In genomic region chr3:172516318-172517214, GRCh38 we compare ENCODE assay signal across 8 cellular contexts. TPM values are rescaled to one million over a fixed set of nuclear protein-coding genes. Genes with fewer than 3 reads are reported as not detected.
DNase-seq lines count a peak whose midpoint lies in the region; ATAC-seq and TF ChIP-seq lines count a peak whose summit lies in the region.

No MANE protein-coding gene starts in this region.

- no peaks in the 10 kb centered on the region for H3K27me3 Mint-ChIP-seq in central memory CD8-positive, alpha-beta T cell

- TF ChIP-seq CTCF in BJ (IDR thresholded peaks at IDR 0.05; ENCODE audit: insufficient read depth, low read depth, low read length), result no peak

- POLR2A ChIA-PET in BJ (lab: Charles Lee), result no interaction called here

- peak overlapping the region; percentile 81 for H3K27ac Mint-ChIP-seq in central memory CD8-positive, alpha-beta T cell (ENCODE audit: low read depth)

- peaks cover 89% of the 10 kb centered on the region for H3K4me1 Mint-ChIP-seq in central memory CD8-positive, alpha-beta T cell

- peaks cover 23% of the 10 kb centered on the region for H3K36me3 Mint-ChIP-seq in central memory CD8-positive, alpha-beta T cell (ENCODE audit: insufficient read depth)

- peak overlapping the region; percentile 59 for H3K4me3 Mint-ChIP-seq in central memory CD8-positive, alpha-beta T cell

- H3K36me3 ChIP-seq in BJ (ENCODE audit: control insufficient read depth, insufficient read depth, low read length), result no peaks in the 10 kb centered on the region
- H3K36me3 ChIP-seq in muscle layer of duodenum (ENCODE audit: control insufficient read depth in 1 of 2, insufficient read depth in 2 of 2, low read length in 2 of 2), result peaks cover 4 to 11% of the 10 kb centered on the region in 2 donors

- DNase-seq in BJ (ENCODE audit: low read depth) (peak; percentile 46), HT-29 (ENCODE audit: low spot score) (peak; percentile 95), middle frontal gyrus (ENCODE audit: extremely low spot score, low spot score) (no peak), midbrain (lab: John Stamatoyannopoulos, UW) (no peak), NCI-H748 (lab: John Stamatoyannopoulos, UW; ENCODE audit: unreplicated experiment) (no peak), NCI-H82 treated with DMSO at 0.1 percent for 48 hours (lab: John Stamatoyannopoulos, UW; ENCODE audit: unreplicated experiment) (no peak)
- DNase-seq in central memory CD8-positive, alpha-beta T cell (ENCODE audit: low spot score in 2 of 2), result no peak

- H3K4me3 ChIP-seq in BJ (ENCODE audit: low read depth, low read length), result no peak overlapping the region
- peak overlapping the region in 1 of 2 donors; percentile 28 for H3K4me3 ChIP-seq in muscle layer of duodenum (ENCODE audit: low read depth in 1 of 2, low read length in 2 of 2)

- H3K4me1 ChIP-seq in muscle layer of duodenum (ENCODE audit: control insufficient read depth in 1 of 2, insufficient read depth in 2 of 2, low read length in 2 of 2), result peaks cover 33 to 39% of the 10 kb centered on the region in 2 donors

- CTCF ChIA-PET in BJ (lab: Yijun Ruan, JAX), result interaction anchor here (0.6 to 1.0 kb wide), 2 partner anchors 10 to 151 kb away, joined by 3 read pairs; no protein-coding TSS in a partner anchor

- peak overlapping the region; percentile 67 for H3K27ac ChIP-seq in muscle layer of duodenum (ENCODE audit: low read length)

- H3K27me3 ChIP-seq in BJ (ENCODE audit: control insufficient read depth, insufficient read depth, low read length), result peaks cover 9% of the 10 kb centered on the region
- no peaks in the 10 kb centered on the region for H3K27me3 ChIP-seq in muscle layer of duodenum (ENCODE audit: low read depth, low read length)

- no peaks in the 10 kb centered on the region for H3K9me3 ChIP-seq in muscle layer of duodenum (ENCODE audit: control insufficient read depth in 1 of 2, low read length in 2 of 2)

- ATAC-seq in central memory CD8-positive, alpha-beta T cell (replicated peaks; ENCODE audit: extremely low read depth, poor library complexity, severe bottlenecking), result peak; percentile 21

- no peaks in the 10 kb centered on the region for H3K9me3 Mint-ChIP-seq in central memory CD8-positive, alpha-beta T cell

RNA-seq across cellular contexts. Expression of gene TNFSF10, which starts 6.7 kb away (rescaled TPM):
- 0.17 TPM in 1 of 2 replicates, not detected in the other for polyA plus RNA-seq in BJ (2011; rRNA removed)
- polyA minus RNA-seq in BJ (2011; rRNA and poly(A)+ RNA removed), result not detected in 2 replicates
- total RNA-seq in HT-29 (2014; rRNA removed; shearing (Covaris generic)), result 14.8 and 14.9 TPM in 2 replicates

Comparison
In these comparisons a context has a peak if more than half of its experiments do, and no peak if none do; other contexts are left out.
1. DNase-seq: peak in BJ (single experiment) and HT-29 (single experiment); none in central memory CD8-positive, alpha-beta T cell (0 of 2), middle frontal gyrus (single experiment), midbrain (single experiment), NCI-H748 (single experiment) and NCI-H82 treated with DMSO at 0.1 percent for 48 hours (single experiment).